In the genomic region with DNA sequence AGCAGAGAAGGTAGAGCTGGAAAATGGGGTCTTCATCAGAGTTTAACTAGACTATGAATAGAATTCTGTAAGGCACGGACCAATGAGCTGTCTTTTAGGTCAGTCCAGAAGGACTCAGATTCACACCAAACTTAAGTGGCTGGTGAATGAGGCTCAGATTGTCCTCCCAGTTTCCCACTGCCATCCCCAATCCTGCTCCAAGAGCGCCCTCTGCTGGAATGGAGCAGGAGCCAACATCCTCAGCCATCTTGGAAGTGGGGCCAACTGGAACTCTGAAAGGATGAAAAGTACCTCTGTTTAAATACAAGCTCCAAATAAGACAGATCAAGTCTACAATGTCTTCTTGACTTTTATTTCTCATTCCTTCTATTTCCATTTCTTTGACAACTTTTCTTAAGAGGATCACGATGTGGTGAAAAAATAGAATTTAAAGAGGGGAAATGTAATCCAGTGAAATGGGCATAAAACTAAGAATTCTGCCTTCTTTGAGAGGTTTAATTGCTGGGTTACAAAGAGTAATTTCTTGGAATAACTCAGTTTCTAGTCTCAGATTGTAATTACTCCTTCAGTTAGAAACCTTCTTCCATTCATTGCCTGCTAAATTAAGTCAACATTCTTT, we compare ENCODE assay signal across 8 cellular contexts.
DNase-seq lines count a peak whose midpoint lies in the region; ATAC-seq, FAIRE-seq and TF ChIP-seq lines count a peak whose summit lies in the region.

No MANE protein-coding gene starts in this region.

- peak; percentile 44 for FAIRE-seq in HTR-8/SVneo (lab: Jason Lieb, UNC)

- peak; percentile 83 for ATAC-seq in naive thymus-derived CD4-positive, alpha-beta T cell
- no peak for ATAC-seq in GM21447 (IDR thresholded peaks at IDR 0.05; ENCODE audit: unreplicated experiment)

- no peak overlapping the region for H3K4me3 ChIP-seq in epithelial cell of proximal tubule (ENCODE audit: low read depth, low read length)
- H3K4me3 ChIP-seq in naive thymus-derived CD4-positive, alpha-beta T cell (ENCODE audit: low read length), result no peak overlapping the region

- no peaks in the 10 kb centered on the region for H3K9me3 Mint-ChIP-seq in naive thymus-derived CD4-positive, alpha-beta T cell

- intact Hi-C loops in naive thymus-derived CD4-positive, alpha-beta T cell (cut with micrococcal nuclease), result loop anchor here (1.0 to 10.0 kb wide), 13 partner anchors 77 to 1636 kb away; no protein-coding TSS in a partner anchor

- peak; percentile 86 for TF ChIP-seq CTCF in GM10248 (IDR thresholded peaks at IDR 0.05; ENCODE audit: control extremely low read depth, extremely low read depth, low read depth, missing control alignments)
- TF ChIP-seq CTCF in epithelial cell of proximal tubule (conservative IDR thresholded peaks at IDR 0.05; ENCODE audit: low read depth, low read length), result peak; percentile 97

- no peak overlapping the region for H3K27ac Mint-ChIP-seq in naive thymus-derived CD4-positive, alpha-beta T cell

- H3K4me1 ChIP-seq in naive thymus-derived CD4-positive, alpha-beta T cell (ENCODE audit: control insufficient read depth in 2 of 2, insufficient read depth in 2 of 2, low read length in 2 of 2), result no peaks in the 10 kb centered on the region

- H3K4me1 Mint-ChIP-seq in naive thymus-derived CD4-positive, alpha-beta T cell, result peaks cover 0 to 30% (median 0%) of the 10 kb centered on the region in 7 donors

- peaks cover 0 to 5% (median 0%) of the 10 kb centered on the region in 5 donors for H3K27me3 Mint-ChIP-seq in naive thymus-derived CD4-positive, alpha-beta T cell

- H3K36me3 Mint-ChIP-seq in naive thymus-derived CD4-positive, alpha-beta T cell, result no peaks in the 10 kb centered on the region

- H3K36me3 ChIP-seq in naive thymus-derived CD4-positive, alpha-beta T cell (ENCODE audit: control insufficient read depth in 2 of 3, insufficient read depth in 3 of 3, low read length in 3 of 3), result no peaks in the 10 kb centered on the region

- CTCF ChIA-PET in GM10248 (lab: Yijun Ruan, JAX), result interaction anchor here (0.6 to 18.6 kb wide), 42 partner anchors 9 to 1637 kb away, joined by 3 to 530 read pairs (median 4); a partner anchor contains a TSS
- CTCF ChIA-PET in naive thymus-derived CD4-positive, alpha-beta T cell (lab: Charles Lee), result interaction anchor here (0.8 to 12.0 kb wide), 16 partner anchors 10 to 1217 kb away, joined by 3 to 322 read pairs (median 8); a partner anchor contains a TSS

- H3K27ac ChIP-seq in naive thymus-derived CD4-positive, alpha-beta T cell (ENCODE audit: low read depth, low read length), result no peak overlapping the region

- POLR2A ChIA-PET in GM10248 (lab: Yijun Ruan, JAX), result no interaction called here
- POLR2A ChIA-PET in naive thymus-derived CD4-positive, alpha-beta T cell (lab: Charles Lee), result interaction anchor here (0.6 to 6.0 kb wide), 4 partner anchors 188 to 1215 kb away, joined by 3 to 33 read pairs (median 4); no protein-coding TSS in a partner anchor

- no peaks in the 10 kb centered on the region for H3K9me3 ChIP-seq in naive thymus-derived CD4-positive, alpha-beta T cell (ENCODE audit: control insufficient read depth in 2 of 3, low read length in 3 of 3)

- peak; percentile 60 for DNase-seq in GM10248 (ENCODE audit: extremely low spot score)
- peak; percentile 72 for DNase-seq in HTR-8/SVneo (ENCODE audit: insufficient read length, low spot score)
- DNase-seq in NOMO-1 treated with dmso at 0.1 percent for 144 hours (lab: John Stamatoyannopoulos, UW; ENCODE audit: unreplicated experiment), result peak; percentile 87
- peak; percentile 51 for DNase-seq in activated CD8-positive, alpha-beta memory T cell treated with anti-CD3 and anti-CD28 coated beads, Interleukin-2, amount 50 U/mL, for 24 hours (ENCODE audit: extremely low read depth)
- no peak for DNase-seq in epithelial cell of proximal tubule (ENCODE audit: low read depth)
- DNase-seq in naive thymus-derived CD4-positive, alpha-beta T cell, result peak; percentile 35 to 80 (median 63)
- DNase-seq in stimulated activated CD8-positive, alpha-beta memory T cell treated with anti-CD3 and anti-CD28 coated beads, Interleukin-7, amount 100 ng/mL, for 48 hours (ENCODE audit: extremely low read depth in 1 of 2, low read depth in 1 of 2), result peak; percentile 46 to 66

- H3K4me3 Mint-ChIP-seq in naive thymus-derived CD4-positive, alpha-beta T cell, result no peak overlapping the region

- H3K27me3 ChIP-seq in naive thymus-derived CD4-positive, alpha-beta T cell (ENCODE audit: control insufficient read depth in 2 of 2, insufficient read depth in 2 of 2, low read length in 2 of 2), result no peaks in the 10 kb centered on the region
